Comparison of ENCODE assay signal across 1 cellular context in the genomic region with DNA sequence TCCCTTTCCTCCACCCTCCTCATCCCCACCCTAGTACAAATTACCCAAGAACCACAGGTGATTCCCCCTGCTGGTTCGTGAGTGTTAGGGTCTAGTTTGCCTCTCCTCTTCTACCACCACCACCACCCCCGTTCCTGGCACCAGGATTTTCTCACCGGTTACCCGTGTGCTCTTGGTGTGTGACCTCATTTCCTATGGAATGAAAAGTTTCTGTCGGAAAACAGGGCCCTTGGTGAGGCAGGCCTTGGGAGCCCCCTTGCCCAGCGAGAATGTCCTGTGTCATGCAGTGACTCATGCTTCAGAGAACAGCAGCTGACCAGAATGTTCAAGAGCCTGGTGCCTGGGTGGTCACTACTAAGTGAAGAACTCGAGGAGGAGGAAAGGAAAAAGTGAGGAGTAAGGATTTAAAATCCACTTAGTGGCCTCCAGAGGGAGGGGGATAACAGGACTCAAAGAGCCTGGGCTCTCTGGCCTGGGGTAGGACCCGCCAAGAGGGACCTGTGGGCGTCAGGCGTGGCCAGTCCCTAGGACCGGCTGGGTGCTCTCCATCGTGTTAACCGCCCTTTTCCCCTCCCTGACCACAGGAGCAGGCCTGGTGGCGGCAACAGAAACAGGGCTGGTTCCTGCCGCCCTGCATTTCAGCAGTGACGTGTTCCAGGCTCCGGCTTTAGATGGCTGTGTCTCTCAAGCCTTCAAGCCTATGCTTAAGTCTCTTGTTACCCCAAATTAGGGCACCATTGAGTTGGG.
TF ChIP-seq lines count a peak whose summit lies in the region.

No MANE protein-coding gene starts in this region.

TF ChIP-seq in HEK293, 187 proteins besides CTCF, POLR2A, EP300 and RAD21 (continued from another document):
- TF ChIP-seq FEZF1 (tag by site-specific recombination; IDR thresholded peaks at IDR 0.05), result no peak
- TF ChIP-seq ZNF629 (tag by site-specific recombination; IDR thresholded peaks at IDR 0.05), result peak; percentile 82
- TF ChIP-seq KLF17 (tag by site-specific recombination; IDR thresholded peaks at IDR 0.05), result 0 out of 2 replicates have a peak, but pooled peaks have one; percentile 25
- TF ChIP-seq, protein P1, sequence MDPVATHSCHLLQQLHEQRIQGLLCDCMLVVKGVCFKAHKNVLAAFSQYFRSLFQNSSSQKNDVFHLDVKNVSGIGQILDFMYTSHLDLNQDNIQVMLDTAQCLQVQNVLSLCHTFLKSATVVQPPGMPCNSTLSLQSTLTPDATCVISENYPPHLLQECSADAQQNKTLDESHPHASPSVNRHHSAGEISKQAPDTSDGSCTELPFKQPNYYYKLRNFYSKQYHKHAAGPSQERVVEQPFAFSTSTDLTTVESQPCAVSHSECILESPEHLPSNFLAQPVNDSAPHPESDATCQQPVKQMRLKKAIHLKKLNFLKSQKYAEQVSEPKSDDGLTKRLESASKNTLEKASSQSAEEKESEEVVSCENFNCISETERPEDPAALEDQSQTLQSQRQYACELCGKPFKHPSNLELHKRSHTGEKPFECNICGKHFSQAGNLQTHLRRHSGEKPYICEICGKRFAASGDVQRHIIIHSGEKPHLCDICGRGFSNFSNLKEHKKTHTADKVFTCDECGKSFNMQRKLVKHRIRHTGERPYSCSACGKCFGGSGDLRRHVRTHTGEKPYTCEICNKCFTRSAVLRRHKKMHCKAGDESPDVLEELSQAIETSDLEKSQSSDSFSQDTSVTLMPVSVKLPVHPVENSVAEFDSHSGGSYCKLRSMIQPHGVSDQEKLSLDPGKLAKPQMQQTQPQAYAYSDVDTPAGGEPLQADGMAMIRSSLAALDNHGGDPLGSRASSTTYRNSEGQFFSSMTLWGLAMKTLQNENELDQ (tag by site-specific recombination; IDR thresholded peaks at IDR 0.05; ENCODE audit: low read depth), result no peak
- TF ChIP-seq ELK4 (IDR thresholded peaks at IDR 0.05; ENCODE audit: borderline replicate concordance, low read depth, low read length), result no peak
- TF ChIP-seq ZNF423 (tag by site-specific recombination; IDR thresholded peaks at IDR 0.05), result no peak
- no peak for TF ChIP-seq ZFP3 (tag by site-specific recombination; IDR thresholded peaks at IDR 0.05; ENCODE audit: low read depth)
- TF ChIP-seq, protein P2, sequence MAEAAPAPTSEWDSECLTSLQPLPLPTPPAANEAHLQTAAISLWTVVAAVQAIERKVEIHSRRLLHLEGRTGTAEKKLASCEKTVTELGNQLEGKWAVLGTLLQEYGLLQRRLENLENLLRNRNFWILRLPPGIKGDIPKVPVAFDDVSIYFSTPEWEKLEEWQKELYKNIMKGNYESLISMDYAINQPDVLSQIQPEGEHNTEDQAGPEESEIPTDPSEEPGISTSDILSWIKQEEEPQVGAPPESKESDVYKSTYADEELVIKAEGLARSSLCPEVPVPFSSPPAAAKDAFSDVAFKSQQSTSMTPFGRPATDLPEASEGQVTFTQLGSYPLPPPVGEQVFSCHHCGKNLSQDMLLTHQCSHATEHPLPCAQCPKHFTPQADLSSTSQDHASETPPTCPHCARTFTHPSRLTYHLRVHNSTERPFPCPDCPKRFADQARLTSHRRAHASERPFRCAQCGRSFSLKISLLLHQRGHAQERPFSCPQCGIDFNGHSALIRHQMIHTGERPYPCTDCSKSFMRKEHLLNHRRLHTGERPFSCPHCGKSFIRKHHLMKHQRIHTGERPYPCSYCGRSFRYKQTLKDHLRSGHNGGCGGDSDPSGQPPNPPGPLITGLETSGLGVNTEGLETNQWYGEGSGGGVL (tag by site-specific recombination; IDR thresholded peaks at IDR 0.05), result no peak
- TF ChIP-seq, protein P3, sequence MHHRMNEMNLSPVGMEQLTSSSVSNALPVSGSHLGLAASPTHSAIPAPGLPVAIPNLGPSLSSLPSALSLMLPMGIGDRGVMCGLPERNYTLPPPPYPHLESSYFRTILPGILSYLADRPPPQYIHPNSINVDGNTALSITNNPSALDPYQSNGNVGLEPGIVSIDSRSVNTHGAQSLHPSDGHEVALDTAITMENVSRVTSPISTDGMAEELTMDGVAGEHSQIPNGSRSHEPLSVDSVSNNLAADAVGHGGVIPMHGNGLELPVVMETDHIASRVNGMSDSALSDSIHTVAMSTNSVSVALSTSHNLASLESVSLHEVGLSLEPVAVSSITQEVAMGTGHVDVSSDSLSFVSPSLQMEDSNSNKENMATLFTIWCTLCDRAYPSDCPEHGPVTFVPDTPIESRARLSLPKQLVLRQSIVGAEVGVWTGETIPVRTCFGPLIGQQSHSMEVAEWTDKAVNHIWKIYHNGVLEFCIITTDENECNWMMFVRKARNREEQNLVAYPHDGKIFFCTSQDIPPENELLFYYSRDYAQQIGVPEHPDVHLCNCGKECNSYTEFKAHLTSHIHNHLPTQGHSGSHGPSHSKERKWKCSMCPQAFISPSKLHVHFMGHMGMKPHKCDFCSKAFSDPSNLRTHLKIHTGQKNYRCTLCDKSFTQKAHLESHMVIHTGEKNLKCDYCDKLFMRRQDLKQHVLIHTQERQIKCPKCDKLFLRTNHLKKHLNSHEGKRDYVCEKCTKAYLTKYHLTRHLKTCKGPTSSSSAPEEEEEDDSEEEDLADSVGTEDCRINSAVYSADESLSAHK (tag by site-specific recombination; IDR thresholded peaks at IDR 0.05), result no peak
- TF ChIP-seq ZNF366 (tag by site-specific recombination; conservative IDR thresholded peaks at IDR 0.05), result peak; percentile 79
- TF ChIP-seq, protein P4, sequence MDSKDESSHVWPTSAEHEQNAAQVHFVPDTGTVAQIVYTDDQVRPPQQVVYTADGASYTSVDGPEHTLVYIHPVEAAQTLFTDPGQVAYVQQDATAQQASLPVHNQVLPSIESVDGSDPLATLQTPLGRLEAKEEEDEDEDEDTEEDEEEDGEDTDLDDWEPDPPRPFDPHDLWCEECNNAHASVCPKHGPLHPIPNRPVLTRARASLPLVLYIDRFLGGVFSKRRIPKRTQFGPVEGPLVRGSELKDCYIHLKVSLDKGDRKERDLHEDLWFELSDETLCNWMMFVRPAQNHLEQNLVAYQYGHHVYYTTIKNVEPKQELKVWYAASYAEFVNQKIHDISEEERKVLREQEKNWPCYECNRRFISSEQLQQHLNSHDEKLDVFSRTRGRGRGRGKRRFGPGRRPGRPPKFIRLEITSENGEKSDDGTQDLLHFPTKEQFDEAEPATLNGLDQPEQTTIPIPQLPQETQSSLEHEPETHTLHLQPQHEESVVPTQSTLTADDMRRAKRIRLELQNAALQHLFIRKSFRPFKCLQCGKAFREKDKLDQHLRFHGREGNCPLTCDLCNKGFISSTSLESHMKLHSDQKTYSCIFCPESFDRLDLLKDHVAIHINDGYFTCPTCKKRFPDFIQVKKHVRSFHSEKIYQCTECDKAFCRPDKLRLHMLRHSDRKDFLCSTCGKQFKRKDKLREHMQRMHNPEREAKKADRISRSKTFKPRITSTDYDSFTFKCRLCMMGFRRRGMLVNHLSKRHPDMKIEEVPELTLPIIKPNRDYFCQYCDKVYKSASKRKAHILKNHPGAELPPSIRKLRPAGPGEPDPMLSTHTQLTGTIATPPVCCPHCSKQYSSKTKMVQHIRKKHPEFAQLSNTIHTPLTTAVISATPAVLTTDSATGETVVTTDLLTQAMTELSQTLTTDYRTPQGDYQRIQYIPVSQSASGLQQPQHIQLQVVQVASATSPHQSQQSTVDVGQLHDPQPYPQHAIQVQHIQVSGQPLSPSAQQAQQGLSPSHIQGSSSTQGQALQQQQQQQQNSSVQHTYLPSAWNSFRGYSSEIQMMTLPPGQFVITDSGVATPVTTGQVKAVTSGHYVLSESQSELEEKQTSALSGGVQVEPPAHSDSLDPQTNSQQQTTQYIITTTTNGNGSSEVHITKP (tag by site-specific recombination; IDR thresholded peaks at IDR 0.05), result peak; percentile 75
- TF ChIP-seq GLIS1 (tag by site-specific recombination; IDR thresholded peaks at IDR 0.05), result peak; percentile 70
- no peak for TF ChIP-seq GLI2 (tag by site-specific recombination; IDR thresholded peaks at IDR 0.05; ENCODE audit: borderline replicate concordance, low read depth)
